In genomic region chr5:132868754-132869153, GRCh38 we compare ENCODE assay signal across 22 cellular contexts. TPM values are rescaled to one million over a fixed set of nuclear protein-coding genes. Genes with fewer than 3 reads are reported as not detected.
DNase-seq lines count a peak whose midpoint lies in the region; ATAC-seq, FAIRE-seq and TF ChIP-seq lines count a peak whose summit lies in the region.
"Had no signal": no experiment of that assay in that cellular context is flagged by ENCODE, and none has a peak within 500 bp of the region (broad histone marks: within the 10 kb centered on the region; RNA-seq: fewer than 3 reads in every experiment).

No MANE protein-coding gene starts in this region.

- H3K4me2 ChIP-seq in H1 (ENCODE audit: insufficient read depth in 1 of 2, low read depth in 2 of 2, low read length in 2 of 2): no peak overlapping the region
- H3K4me2 ChIP-seq in osteoblast (ENCODE audit: insufficient read depth, low read length): no peak overlapping the region

- H3K79me2 ChIP-seq in H1 (ENCODE audit: control insufficient read depth in 1 of 2, insufficient read depth in 2 of 2, low read length in 2 of 2): peaks cover 3 to 13% of the 10 kb centered on the region in 2 experiments; a peak in 2 of 4 replicates
- H3K79me2 ChIP-seq in osteoblast (ENCODE audit: insufficient read depth, low read length): peaks cover 21% of the 10 kb centered on the region

- no peak overlapping the region for H2BK120ac ChIP-seq in H1 (replicated peaks; ENCODE audit: low read depth, low read length)

- H3K4me1 ChIP-seq in H1 (replicated peaks in 1 of 4; ENCODE audit: control insufficient read depth in 3 of 4, insufficient read depth in 4 of 4, low read length in 3 of 4): peaks cover 4 to 7% (median 6%) of the 10 kb centered on the region in 4 experiments; a peak in 5 of 7 replicates
- peaks cover 21% of the 10 kb centered on the region for H3K4me1 ChIP-seq in osteoblast (ENCODE audit: insufficient read depth, low read length)

- peaks cover 40% of the 10 kb centered on the region for H3K36me3 Mint-ChIP-seq in activated CD4-positive, alpha-beta T cell treated with anti-CD3 and anti-CD28 coated beads, Interleukin-2, amount 10 ng/mL, durations not matched to agents 7 days and 5 days (ENCODE audit: low read depth)
- peaks cover 35% of the 10 kb centered on the region for H3K36me3 Mint-ChIP-seq in HFFc6 (ENCODE audit: low read depth)

- H3K23ac ChIP-seq in H1 (ENCODE audit: insufficient read length): no peak overlapping the region

- peaks cover 9% of the 10 kb centered on the region for H3K23me2 ChIP-seq in H1 (ENCODE audit: low read depth, low read length)

- TF ChIP-seq POLR2A in H1 (IDR thresholded peaks at IDR 0.05; ENCODE audit: control extremely low read depth in 1 of 2, low read depth in 2 of 2, low read length in 2 of 2): no peak

- DNase-seq in activated CD4-positive, alpha-beta T cell treated with anti-CD3 and anti-CD28 coated beads, Interleukin-2, amount 10 ng/mL, durations not matched to agents 7 days and 5 days: no peak
- no peak for DNase-seq in activated CD4-positive, alpha-beta T cell treated with anti-CD3 and anti-CD28 coated beads, Interleukin-2, amount 50 U/mL, for 1 hour
- DNase-seq in HFFc6 (no peak), H1 (ENCODE audit: low read depth in 1 of 2, low spot score in 2 of 2) (no peak), osteoblast (ENCODE audit: insufficient read length, low spot score, missing footprints) (no peak), NK-92 (lab: John Stamatoyannopoulos, UW; ENCODE audit: unreplicated experiment) (no peak), inferior parietal cortex (ENCODE audit: extremely low spot score) (no peak)
- DNase-seq: activated gamma-delta T cell, body of pancreas, glutamatergic neuron, NCI-H1105 treated with DMSO at 0.1 percent for 48 hours, retina had no signal

- no peak for ATAC-seq in GM18909 (IDR thresholded peaks at IDR 0.05; ENCODE audit: poor library complexity, unreplicated experiment)
- ATAC-seq: body of pancreas had no signal

- H4K5ac ChIP-seq in H1 (ENCODE audit: insufficient read length, low read depth, low read length): no peak overlapping the region

- H3K27ac ChIP-seq in H1 (ENCODE audit: low read depth, low read length) (no peak overlapping the region), osteoblast (ENCODE audit: low read depth, low read length) (peak overlapping the region; percentile 31)
- H3K27ac ChIP-seq: SK-N-MC had no signal

- H3K9ac ChIP-seq in H1 (replicated peaks in 1 of 4; ENCODE audit: extremely low read depth in 1 of 4, low read depth in 3 of 4, low read length in 3 of 4): no peak overlapping the region

- no peaks in the 10 kb centered on the region for H3K27me3 Mint-ChIP-seq in activated CD4-positive, alpha-beta T cell treated with anti-CD3 and anti-CD28 coated beads, Interleukin-2, amount 10 ng/mL, durations not matched to agents 7 days and 5 days
- peaks cover 10% of the 10 kb centered on the region for H3K27me3 Mint-ChIP-seq in HFFc6 (ENCODE audit: insufficient read depth)

- no peak overlapping the region for H3K18ac ChIP-seq in H1 (ENCODE audit: extremely low read depth, low read length)

- no peak overlapping the region for H3K4ac ChIP-seq in H1 (replicated peaks; ENCODE audit: insufficient read length, low read depth, low read length)

- H2AFZ ChIP-seq in H1 (ENCODE audit: low read length): no peak overlapping the region
- no peak overlapping the region for H2AFZ ChIP-seq in osteoblast (ENCODE audit: low read length)

- TF ChIP-seq RAD21 in H1 (IDR thresholded peaks at IDR 0.05 in 1 of 2, conservative IDR thresholded peaks at IDR 0.05 in 1 of 2; ENCODE audit: low read depth in 2 of 2, low read length in 2 of 2): no peak

- no peak for TF ChIP-seq EP300 in H1 (IDR thresholded peaks at IDR 0.05; ENCODE audit: borderline replicate concordance in 1 of 2, low read depth in 2 of 2, low read length in 2 of 2)

- POLR2A ChIA-PET in activated CD4-positive, alpha-beta T cell treated with anti-CD3 and anti-CD28 coated beads, Interleukin-2, amount 10 ng/mL, durations not matched to agents 7 days and 5 days (lab: Charles Lee): interaction anchor here (0.6 kb wide), 1 partner anchor 37 kb away, joined by 6 read pairs; no protein-coding TSS in a partner anchor
- POLR2A ChIA-PET in H1 (lab: Charles Lee; ENCODE audit: partially characterized antibody): interaction anchor here (0.6 to 1.2 kb wide), 3 partner anchors 14 to 417 kb away, joined by 3 read pairs; no protein-coding TSS in a partner anchor

- H2AK5ac ChIP-seq in H1 (ENCODE audit: low read depth, low read length): no peak overlapping the region

- H3K4me1 Mint-ChIP-seq in activated CD4-positive, alpha-beta T cell treated with anti-CD3 and anti-CD28 coated beads, Interleukin-2, amount 10 ng/mL, durations not matched to agents 7 days and 5 days: peaks cover 29% of the 10 kb centered on the region
- peaks cover 40% of the 10 kb centered on the region for H3K4me1 Mint-ChIP-seq in HFFc6 (ENCODE audit: low read depth)

- H3K79me1 ChIP-seq in H1 (ENCODE audit: low read depth, low read length): peaks cover 3% of the 10 kb centered on the region; the same call in 1 of the 2 replicates

- no peak overlapping the region for H3K56ac ChIP-seq in H1 (replicated peaks; ENCODE audit: insufficient read length, low read depth, low read length)

- H3K14ac ChIP-seq in H1 (ENCODE audit: insufficient read length): no peak overlapping the region

- H4K20me1 ChIP-seq in H1 (replicated peaks in 1 of 2; ENCODE audit: control insufficient read depth in 1 of 2, insufficient read depth in 2 of 2, low read length in 2 of 2): peaks cover 0 to 2% of the 10 kb centered on the region in 2 experiments
- H4K20me1 ChIP-seq in osteoblast (ENCODE audit: insufficient read depth, low read length): peaks cover 10% of the 10 kb centered on the region

- H4K91ac ChIP-seq in H1 (replicated peaks; ENCODE audit: insufficient read length, low read length): no peak overlapping the region

- FAIRE-seq in H1 (lab: Jason Lieb, UNC): no peak
- FAIRE-seq: RCC 7860, urothelium cell line had no signal

- no peak for TF ChIP-seq CTCF in HFFc6 (IDR thresholded peaks at IDR 0.05)
- TF ChIP-seq CTCF in H1 (IDR thresholded peaks at IDR 0.05; ENCODE audit: control extremely low read depth in 1 of 3, insufficient read depth in 1 of 3, low read depth in 1 of 3, low read length in 3 of 3): no peak
- TF ChIP-seq CTCF in osteoblast (IDR thresholded peaks at IDR 0.05; ENCODE audit: extremely low read depth, low read depth, low read length): no peak

- 91% methylated on average over 4 of the region's 4 CpGs; no CpG with 5 or more reads in 1 of the 2 experiments for WGBS in H1 (ENCODE audit: extremely low coverage in 1 of 2, insufficient coverage in 1 of 2, insufficient read length in 1 of 2, insufficient replicate concordance in 2 of 2, low coverage in 1 of 2, low lambda C conversion rate in 2 of 2, missing lambda C conversion rate in 1 of 2), 2 experiments

- peak overlapping the region; percentile 73 for H3K27ac Mint-ChIP-seq in activated CD4-positive, alpha-beta T cell treated with anti-CD3 and anti-CD28 coated beads, Interleukin-2, amount 10 ng/mL, durations not matched to agents 7 days and 5 days
- H3K27ac Mint-ChIP-seq in HFFc6: peak overlapping the region; percentile 40

- no peaks in the 10 kb centered on the region for H3K9me3 ChIP-seq in H1 (ENCODE audit: insufficient read depth in 2 of 2, low read depth in 1 of 2, low read length in 1 of 2)
- H3K9me3 ChIP-seq in osteoblast (ENCODE audit: low read depth, low read length): no peaks in the 10 kb centered on the region
- H3K9me3 ChIP-seq: body of pancreas, esophagus muscularis mucosa had no signal

- no peak overlapping the region for H4K8ac ChIP-seq in H1 (ENCODE audit: extremely low read depth, insufficient read depth, low read length)

- no peak overlapping the region for H2BK15ac ChIP-seq in H1 (ENCODE audit: low read length)

- H3K36me3 ChIP-seq in H1 (ENCODE audit: control insufficient read depth in 2 of 4, insufficient read depth in 4 of 4, low read length in 3 of 4): peaks cover 6 to 29% (median 14%) of the 10 kb centered on the region in 4 experiments
- peaks cover 37% of the 10 kb centered on the region for H3K36me3 ChIP-seq in osteoblast (ENCODE audit: insufficient read depth, low read length)

- no peak overlapping the region for H3K4me3 Mint-ChIP-seq in activated CD4-positive, alpha-beta T cell treated with anti-CD3 and anti-CD28 coated beads, Interleukin-2, amount 10 ng/mL, durations not matched to agents 7 days and 5 days
- H3K4me3 Mint-ChIP-seq in HFFc6: no peak overlapping the region; the same call in 1 of the 2 replicates

- H2BK20ac ChIP-seq in H1 (ENCODE audit: low read length): no peak overlapping the region

- no peak overlapping the region for H2BK12ac ChIP-seq in H1 (ENCODE audit: low read depth, low read length)

- H3K27me3 ChIP-seq in H1 (replicated peaks in 1 of 4; ENCODE audit: control insufficient read depth in 3 of 4, extremely low read depth in 1 of 4, insufficient read depth in 3 of 4, low read length in 3 of 4): no peaks in the 10 kb centered on the region
- H3K27me3 ChIP-seq in osteoblast (ENCODE audit: insufficient read depth, low read length): no peaks in the 10 kb centered on the region
- H3K27me3 ChIP-seq: body of pancreas, esophagus muscularis mucosa had no signal

- no peaks in the 10 kb centered on the region for H3K9me3 Mint-ChIP-seq in activated CD4-positive, alpha-beta T cell treated with anti-CD3 and anti-CD28 coated beads, Interleukin-2, amount 10 ng/mL, durations not matched to agents 7 days and 5 days
- H3K9me3 Mint-ChIP-seq in HFFc6: no peaks in the 10 kb centered on the region

- CTCF ChIA-PET in activated CD4-positive, alpha-beta T cell treated with anti-CD3 and anti-CD28 coated beads, Interleukin-2, amount 10 ng/mL, durations not matched to agents 7 days and 5 days (lab: Charles Lee): interaction anchor here (0.5 to 2.9 kb wide), 7 partner anchors 8 to 41 kb away, joined by 3 to 9 read pairs (median 3); no protein-coding TSS in a partner anchor
- CTCF ChIA-PET in H1 (lab: Charles Lee; ENCODE audit: partially characterized antibody): interaction anchor here (0.6 to 32.2 kb wide), 5 partner anchors 10 to 115 kb away, joined by 3 to 465 read pairs (median 4); partner anchors contain the start of gene SHROOM1

- H3K4me3 ChIP-seq in H1 (ENCODE audit: extremely low read depth in 1 of 4, insufficient read depth in 2 of 4, low read depth in 3 of 4, low read length in 4 of 4) (no peak overlapping the region), osteoblast (ENCODE audit: insufficient read depth, low read length) (no peak overlapping the region)
- H3K4me3 ChIP-seq: body of pancreas, esophagus muscularis mucosa, lung, SK-N-MC had no signal

- H2BK5ac ChIP-seq in H1 (ENCODE audit: low read depth, low read length): no peak overlapping the region

RNA-seq across cellular contexts. Expression of gene UQCRQ, which starts 2.3 kb away (rescaled TPM):
- 100 to 1,000 TPM; 304 to 328 TPM for total RNA-seq in activated CD4-positive, alpha-beta T cell treated with anti-CD3 and anti-CD28 coated beads, Interleukin-2, amount 10 ng/mL, durations not matched to agents 7 days and 5 days
- total RNA-seq in HFFc6 (2021; fragmentation: NEBNext Ultra II Directional; extraction: Animal tissue kit (Norgen Biotek cat#: 25700)): 100 to 1,000 TPM; 501 to 678 (median 615) TPM
- 282 and 293 TPM in 2 replicates for total RNA-seq in H1 (2021; fragmentation: NEBNext Ultra II Directional; extraction: Animal tissue kit (Norgen Biotek cat#: 25700))
- polyA plus RNA-seq in H1 (2011; rRNA removed): 177 and 195 TPM in 2 replicates
- polyA plus RNA-seq in H1 (2011; cell fraction: cytosol; rRNA removed): 180 TPM
- 145 TPM for polyA plus RNA-seq in H1 (2011; cell fraction: nucleus; rRNA removed)
- 223 to 374 TPM (median 268 TPM) in 4 replicates for polyA plus RNA-seq in H1 (2012, experiment 1 of 2)
- 178 TPM for polyA plus RNA-seq in H1 (2012, experiment 2 of 2)
- 550 TPM for polyA plus RNA-seq in H1 (2013, experiment 1 of 2)
- 597 TPM for polyA plus RNA-seq in H1 (2013, experiment 2 of 2)
- 18.8 and 18.9 TPM in 2 replicates for polyA minus RNA-seq in H1 (2011; rRNA and poly(A)+ RNA removed)
- polyA minus RNA-seq in H1 (2011; cell fraction: cytosol; rRNA and poly(A)+ RNA removed): 47.9 TPM
- polyA minus RNA-seq in H1 (2011; cell fraction: nucleus; rRNA and poly(A)+ RNA removed): 51.4 TPM
- 76.0 and 94.6 TPM in 2 replicates for total RNA-seq in osteoblast

RNA-seq across cellular contexts. Expression of gene GDF9, which starts 2.5 kb away (rescaled TPM):
- total RNA-seq in activated CD4-positive, alpha-beta T cell treated with anti-CD3 and anti-CD28 coated beads, Interleukin-2, amount 10 ng/mL, durations not matched to agents 7 days and 5 days: under 1 TPM; 0.87 to 0.89 TPM
- total RNA-seq in HFFc6 (2021; fragmentation: NEBNext Ultra II Directional; extraction: Animal tissue kit (Norgen Biotek cat#: 25700)): under 1 TPM in 3 of 6 experiments, not detected in 3; 0.09 to 0.14 (median 0.12) TPM
- total RNA-seq in H1 (2021; fragmentation: NEBNext Ultra II Directional; extraction: Animal tissue kit (Norgen Biotek cat#: 25700)): 0.34 TPM in 1 of 2 replicates, not detected in the other
- polyA plus RNA-seq in H1 (2011; rRNA removed): 0.14 and 0.22 TPM in 2 replicates
- 0.32 TPM for polyA plus RNA-seq in H1 (2011; cell fraction: cytosol; rRNA removed)
- polyA plus RNA-seq in H1 (2011; cell fraction: nucleus; rRNA removed): 0.29 TPM
- 0.14 to 0.27 TPM (median 0.20 TPM) in 4 replicates for polyA plus RNA-seq in H1 (2012, experiment 1 of 2)
- polyA plus RNA-seq in H1 (2012, experiment 2 of 2): not detected
- polyA plus RNA-seq in H1 (2013, experiment 1 of 2): 0.20 TPM
- 0.35 TPM for polyA plus RNA-seq in H1 (2013, experiment 2 of 2)
- polyA minus RNA-seq in H1 (2011; rRNA and poly(A)+ RNA removed): 0.19 and 0.88 TPM in 2 replicates
- polyA minus RNA-seq in H1 (2011; cell fraction: cytosol; rRNA and poly(A)+ RNA removed): not detected
- polyA minus RNA-seq in H1 (2011; cell fraction: nucleus; rRNA and poly(A)+ RNA removed): 0.40 TPM
- total RNA-seq in osteoblast: 0.29 and 0.36 TPM in 2 replicates
- total RNA-seq: LHCN-M2 had no signal

RNA-seq across cellular contexts. Expression of gene LEAP2, which starts 4.7 kb away (rescaled TPM):
- total RNA-seq in activated CD4-positive, alpha-beta T cell treated with anti-CD3 and anti-CD28 coated beads, Interleukin-2, amount 10 ng/mL, durations not matched to agents 7 days and 5 days: 1 to 10 TPM; 3.2 to 3.8 TPM
- total RNA-seq in HFFc6 (2021; fragmentation: NEBNext Ultra II Directional; extraction: Animal tissue kit (Norgen Biotek cat#: 25700)): under 1 TPM; 0.09 to 0.51 (median 0.41) TPM
- total RNA-seq in H1 (2021; fragmentation: NEBNext Ultra II Directional; extraction: Animal tissue kit (Norgen Biotek cat#: 25700)): 1.1 and 2.9 TPM in 2 replicates
- polyA plus RNA-seq in H1 (2011; rRNA removed): 1.4 and 1.8 TPM in 2 replicates
- 2.4 TPM for polyA plus RNA-seq in H1 (2011; cell fraction: cytosol; rRNA removed)
- polyA plus RNA-seq in H1 (2011; cell fraction: nucleus; rRNA removed): 3.5 TPM
- polyA plus RNA-seq in H1 (2012, experiment 1 of 2): 1.8 to 3.9 TPM (median 1.9 TPM) in 4 replicates
- polyA plus RNA-seq in H1 (2012, experiment 2 of 2): 0.29 TPM
- 2.4 TPM for polyA plus RNA-seq in H1 (2013, experiment 1 of 2)
- 2.4 TPM for polyA plus RNA-seq in H1 (2013, experiment 2 of 2)
- polyA minus RNA-seq in H1 (2011; rRNA and poly(A)+ RNA removed): 1.7 TPM in 2 replicates
- polyA minus RNA-seq in H1 (2011; cell fraction: cytosol; rRNA and poly(A)+ RNA removed): 1.0 TPM
- 2.0 TPM for polyA minus RNA-seq in H1 (2011; cell fraction: nucleus; rRNA and poly(A)+ RNA removed)
- under 0.01 and 0.29 TPM in 2 replicates for total RNA-seq in osteoblast

RNA-seq across cellular contexts. Expression of gene SHROOM1, which starts 38.3 kb away (rescaled TPM):
- under 1 TPM; 0.42 to 0.98 TPM for total RNA-seq in activated CD4-positive, alpha-beta T cell treated with anti-CD3 and anti-CD28 coated beads, Interleukin-2, amount 10 ng/mL, durations not matched to agents 7 days and 5 days
- total RNA-seq in HFFc6 (2021; fragmentation: NEBNext Ultra II Directional; extraction: Animal tissue kit (Norgen Biotek cat#: 25700)): 10 to 100 TPM in 1 of 6 experiments, 1 to 10 TPM in 5; 7.8 to 12.2 (median 8.6) TPM
- total RNA-seq in H1 (2021; fragmentation: NEBNext Ultra II Directional; extraction: Animal tissue kit (Norgen Biotek cat#: 25700)): 5.2 and 5.7 TPM in 2 replicates
- 3.9 and 11.8 TPM in 2 replicates for polyA plus RNA-seq in H1 (2011; rRNA removed)
- polyA plus RNA-seq in H1 (2011; cell fraction: cytosol; rRNA removed): 7.3 TPM
- 9.6 TPM for polyA plus RNA-seq in H1 (2011; cell fraction: nucleus; rRNA removed)
- 1.7 to 4.7 TPM (median 4.3 TPM) in 4 replicates for polyA plus RNA-seq in H1 (2012, experiment 1 of 2)
- 1.8 TPM for polyA plus RNA-seq in H1 (2012, experiment 2 of 2)
- 2.9 TPM for polyA plus RNA-seq in H1 (2013, experiment 1 of 2)
- polyA plus RNA-seq in H1 (2013, experiment 2 of 2): 2.5 TPM
- polyA minus RNA-seq in H1 (2011; rRNA and poly(A)+ RNA removed): 1.4 and 7.3 TPM in 2 replicates
- polyA minus RNA-seq in H1 (2011; cell fraction: cytosol; rRNA and poly(A)+ RNA removed): 2.1 TPM
- 5.6 TPM for polyA minus RNA-seq in H1 (2011; cell fraction: nucleus; rRNA and poly(A)+ RNA removed)
- total RNA-seq in osteoblast: 4.7 and 6.2 TPM in 2 replicates

RNA-seq across cellular contexts. Expression of gene SOWAHA, which starts 55.7 kb away (rescaled TPM):
- total RNA-seq in activated CD4-positive, alpha-beta T cell treated with anti-CD3 and anti-CD28 coated beads, Interleukin-2, amount 10 ng/mL, durations not matched to agents 7 days and 5 days: not detected
- total RNA-seq in HFFc6 (2021; fragmentation: NEBNext Ultra II Directional; extraction: Animal tissue kit (Norgen Biotek cat#: 25700)): not detected
- total RNA-seq in H1 (2021; fragmentation: NEBNext Ultra II Directional; extraction: Animal tissue kit (Norgen Biotek cat#: 25700)): 0.09 and 0.10 TPM in 2 replicates
- 0.11 and 0.17 TPM in 2 replicates for polyA plus RNA-seq in H1 (2011; rRNA removed)
- polyA plus RNA-seq in H1 (2011; cell fraction: cytosol; rRNA removed): 0.06 TPM
- 0.11 TPM for polyA plus RNA-seq in H1 (2011; cell fraction: nucleus; rRNA removed)
- 0.05 to 0.13 TPM in 2 of 4 replicates, not detected in the others for polyA plus RNA-seq in H1 (2012, experiment 1 of 2)
- not detected for polyA plus RNA-seq in H1 (2012, experiment 2 of 2)
- 0.06 TPM for polyA plus RNA-seq in H1 (2013, experiment 1 of 2)
- 0.06 TPM for polyA plus RNA-seq in H1 (2013, experiment 2 of 2)
- polyA minus RNA-seq in H1 (2011; rRNA and poly(A)+ RNA removed): 0.06 TPM in 1 of 2 replicates, not detected in the other
- not detected for polyA minus RNA-seq in H1 (2011; cell fraction: cytosol; rRNA and poly(A)+ RNA removed)
- polyA minus RNA-seq in H1 (2011; cell fraction: nucleus; rRNA and poly(A)+ RNA removed): 0.20 TPM
- total RNA-seq in osteoblast: under 0.01 and 0.29 TPM in 2 replicates
- total RNA-seq: A673, Daoy, dermis microvascular lymphatic vessel endothelial cell, LHCN-M2 had no signal
